8 cellular contexts compared by ENCODE assay signal in genomic region chr10:100285316-100285715, GRCh38. TPM values are rescaled to one million over a fixed set of nuclear protein-coding genes. Genes with fewer than 3 reads are reported as not detected.
DNase-seq lines count a peak whose midpoint lies in the region; TF ChIP-seq lines count a peak whose summit lies in the region.
"Not testable (repeated sequence)": the region's sequence is repeated elsewhere in the genome, so short reads cannot be mapped to it uniquely, and the experiment has no call there.
"Had no signal": no experiment of that assay in that cellular context is flagged by ENCODE, and none has a peak within 500 bp of the region (broad histone marks: within the 10 kb centered on the region; RNA-seq: fewer than 3 reads in every experiment).

No MANE protein-coding gene starts in this region.

- H3K9me3 ChIP-seq in AG04450 (ENCODE audit: control insufficient read depth, insufficient read depth, low read length); colonic mucosa; iPS-18c (ENCODE audit: control insufficient read depth, insufficient read depth, low read length); trophoblast cell (ENCODE audit: insufficient read depth, low read depth, low read length): not testable (repeated sequence)

- peak overlapping the region; percentile 7 for H3K14ac ChIP-seq in trophoblast cell (ENCODE audit: low read length)

- CTCF ChIA-PET in AG04450 (lab: Charles Lee), result interaction anchor here (0.8 kb wide), 1 partner anchor 198 kb away, joined by 3 read pairs; no protein-coding TSS in a partner anchor
- CTCF ChIA-PET in activated CD4-positive, alpha-beta T cell treated with anti-CD3 and anti-CD28 coated beads, Interleukin-2, amount 10 ng/mL, durations not matched to agents 7 days and 5 days (lab: Charles Lee), result interaction anchor here (0.6 to 1.2 kb wide), 3 partner anchors 13 to 42 kb away, joined by 3 read pairs; no protein-coding TSS in a partner anchor

- POLR2A ChIA-PET in AG04450 (lab: Yijun Ruan, JAX), result interaction anchor here (1.0 to 1.6 kb wide), 2 partner anchors 20 to 88 kb away, joined by 3 to 7 read pairs; no protein-coding TSS in a partner anchor
- POLR2A ChIA-PET in activated CD4-positive, alpha-beta T cell treated with anti-CD3 and anti-CD28 coated beads, Interleukin-2, amount 10 ng/mL, durations not matched to agents 7 days and 5 days (lab: Charles Lee), result not testable (repeated sequence)

- not testable (repeated sequence) for H3K23ac ChIP-seq in trophoblast cell (ENCODE audit: low read length)

- peak overlapping the region in 1 of 2 donors; percentile 92 for H3K9ac ChIP-seq in colonic mucosa (ENCODE audit: low read depth in 2 of 2, low read length in 2 of 2)
- H3K9ac ChIP-seq in trophoblast cell (ENCODE audit: low read length), result not testable (repeated sequence)

- H2BK12ac ChIP-seq in trophoblast cell (ENCODE audit: low read length), result not testable (repeated sequence)

- not testable (repeated sequence) for H3K27me3 Mint-ChIP-seq in activated CD4-positive, alpha-beta T cell treated with anti-CD3 and anti-CD28 coated beads, Interleukin-2, amount 10 ng/mL, durations not matched to agents 7 days and 5 days

- H2BK5ac ChIP-seq in trophoblast cell (ENCODE audit: low read depth, low read length, poor library complexity), result not testable (repeated sequence)

- peak overlapping the region; percentile 99 for H3K4me3 Mint-ChIP-seq in activated CD4-positive, alpha-beta T cell treated with anti-CD3 and anti-CD28 coated beads, Interleukin-2, amount 10 ng/mL, durations not matched to agents 7 days and 5 days

- H3K36me3 ChIP-seq in colonic mucosa; trophoblast cell (ENCODE audit: control insufficient read depth in 1 of 2, insufficient read depth in 2 of 2, low read length in 2 of 2): not testable (repeated sequence)

- not testable (repeated sequence) for H3K9me3 Mint-ChIP-seq in activated CD4-positive, alpha-beta T cell treated with anti-CD3 and anti-CD28 coated beads, Interleukin-2, amount 10 ng/mL, durations not matched to agents 7 days and 5 days

- H3K27me3 ChIP-seq in AG04450 (ENCODE audit: control insufficient read depth, insufficient read depth, low read length); colonic mucosa; trophoblast cell (ENCODE audit: insufficient read depth, low read length): not testable (repeated sequence)

- peak overlapping the region; percentile 77 for H3K4me2 ChIP-seq in trophoblast cell (ENCODE audit: low read length)

- H3K4me1 ChIP-seq in colonic mucosa; trophoblast cell (ENCODE audit: control insufficient read depth in 1 of 2, insufficient read depth in 2 of 2, low read length in 2 of 2): not testable (repeated sequence)

- not testable (repeated sequence) for H3K79me2 ChIP-seq in trophoblast cell (ENCODE audit: control insufficient read depth, insufficient read depth, low read length, poor library complexity)

- peak overlapping the region; percentile 90 for H3K27ac ChIP-seq in AG04450 (ENCODE audit: low read depth, low read length)
- H3K27ac ChIP-seq in colonic mucosa, result not testable (repeated sequence)
- H3K27ac ChIP-seq in trophoblast cell (ENCODE audit: low read depth, low read length), result peak overlapping the region; percentile 65

- H3K4me3 ChIP-seq in AG04450 (ENCODE audit: low read depth, low read length) (peak overlapping the region; percentile 98), colonic mucosa (peak overlapping the region; percentile 71), iPS-18c (ENCODE audit: insufficient read depth, low read depth, low read length) (peak overlapping the region; percentile 85)
- H3K4me3 ChIP-seq in Jurkat, Clone E6-1 (ENCODE audit: low read length), result peak overlapping the region; percentile 99
- not testable (repeated sequence) for H3K4me3 ChIP-seq in trophoblast cell (ENCODE audit: low read depth, low read length)

- H2AFZ ChIP-seq in trophoblast cell (ENCODE audit: insufficient read depth, low read length, poor library complexity), result not testable (repeated sequence)

- not testable (repeated sequence) for H3K79me1 ChIP-seq in trophoblast cell (ENCODE audit: low read length)

- peak overlapping the region; percentile 25 for H4K91ac ChIP-seq in trophoblast cell (ENCODE audit: low read depth, low read length)

- H4K8ac ChIP-seq in trophoblast cell (ENCODE audit: low read depth, low read length), result peak overlapping the region; percentile 6

- not testable (repeated sequence) for TF ChIP-seq CTCF in AG04450 (IDR thresholded peaks at IDR 0.05; ENCODE audit: low read depth, low read length); colonic mucosa (IDR thresholded peaks at IDR 0.05)

- DNase-seq in AG04450 (ENCODE audit: low read depth, low spot score); Jurkat, Clone E6-1 (ENCODE audit: low read depth, low spot score); activated CD4-positive, alpha-beta T cell treated with anti-CD3 and anti-CD28 coated beads, Interleukin-2, amount 10 ng/mL, durations not matched to agents 7 days and 5 days; colonic mucosa; trophoblast cell: not testable (repeated sequence)

- H2BK120ac ChIP-seq in trophoblast cell (ENCODE audit: insufficient read depth, low read length, poor library complexity), result not testable (repeated sequence)

- peaks cover 43% of the 10 kb centered on the region for H3K4me1 Mint-ChIP-seq in activated CD4-positive, alpha-beta T cell treated with anti-CD3 and anti-CD28 coated beads, Interleukin-2, amount 10 ng/mL, durations not matched to agents 7 days and 5 days

- intact Hi-C loops in colonic mucosa (cut with DNase I), result not testable (repeated sequence)

- not testable (repeated sequence) for H2AK5ac ChIP-seq in trophoblast cell (ENCODE audit: low read length)

- H3K18ac ChIP-seq in trophoblast cell (ENCODE audit: low read length), result not testable (repeated sequence)

- not testable (repeated sequence) for H4K12ac ChIP-seq in trophoblast cell (ENCODE audit: low read depth, low read length)

- H3K4ac ChIP-seq in trophoblast cell (ENCODE audit: low read depth, low read length), result peak overlapping the region; percentile 43

- peak overlapping the region; percentile 98 for H3K27ac Mint-ChIP-seq in activated CD4-positive, alpha-beta T cell treated with anti-CD3 and anti-CD28 coated beads, Interleukin-2, amount 10 ng/mL, durations not matched to agents 7 days and 5 days

- WGBS in trophoblast cell (ENCODE audit: extremely low coverage, insufficient coverage, insufficient read length), result no CpG with 5 or more reads among the region's 11 CpGs

- peaks cover 15% of the 10 kb centered on the region for H3K36me3 Mint-ChIP-seq in activated CD4-positive, alpha-beta T cell treated with anti-CD3 and anti-CD28 coated beads, Interleukin-2, amount 10 ng/mL, durations not matched to agents 7 days and 5 days (ENCODE audit: low read depth)

RNA-seq across cellular contexts. Expression of gene BLOC1S2, which starts 1.2 kb away (rescaled TPM):
- polyA plus RNA-seq in AG04450 (2011; rRNA removed), result 48.0 and 75.0 TPM in 2 replicates
- 12.9 and 16.9 TPM in 2 replicates for polyA minus RNA-seq in AG04450 (2011; rRNA and poly(A)+ RNA removed)
- polyA plus RNA-seq in Jurkat, Clone E6-1 (2012; ENCODE audit: insufficient read depth, insufficient read length), result 57.7 TPM
- total RNA-seq in activated CD4-positive, alpha-beta T cell treated with anti-CD3 and anti-CD28 coated beads, Interleukin-2, amount 10 ng/mL, durations not matched to agents 7 days and 5 days, result 10 to 100 TPM; 42.1 to 46.9 TPM
- 10 to 100 TPM; 20.6 to 21.5 TPM for total RNA-seq in colonic mucosa
- 48.0 and 49.6 TPM in 2 replicates for polyA plus RNA-seq in trophoblast cell (2013)

RNA-seq across cellular contexts. Expression of gene CWF19L1, which starts 17.9 kb away (rescaled TPM):
- polyA plus RNA-seq in AG04450 (2011; rRNA removed), result 13.7 and 15.8 TPM in 2 replicates
- polyA minus RNA-seq in AG04450 (2011; rRNA and poly(A)+ RNA removed), result 12.5 and 13.6 TPM in 2 replicates
- polyA plus RNA-seq in Jurkat, Clone E6-1 (2012; ENCODE audit: insufficient read depth, insufficient read length), result 30.9 TPM
- 10 to 100 TPM; 37.3 to 38.4 TPM for total RNA-seq in activated CD4-positive, alpha-beta T cell treated with anti-CD3 and anti-CD28 coated beads, Interleukin-2, amount 10 ng/mL, durations not matched to agents 7 days and 5 days
- total RNA-seq in colonic mucosa, result 10 to 100 TPM; 15.3 to 21.4 TPM
- polyA plus RNA-seq in trophoblast cell (2013), result 13.6 and 14.2 TPM in 2 replicates

RNA-seq across cellular contexts. Expression of gene PKD2L1, which starts 44.7 kb away (rescaled TPM):
- polyA plus RNA-seq in AG04450 (2011; rRNA removed), result not detected in 2 replicates
- not detected in 2 replicates for polyA minus RNA-seq in AG04450 (2011; rRNA and poly(A)+ RNA removed)
- polyA plus RNA-seq in Jurkat, Clone E6-1 (2012; ENCODE audit: insufficient read depth, insufficient read length), result not detected
- not detected for total RNA-seq in activated CD4-positive, alpha-beta T cell treated with anti-CD3 and anti-CD28 coated beads, Interleukin-2, amount 10 ng/mL, durations not matched to agents 7 days and 5 days
- under 1 TPM; 0.50 to 0.52 TPM for total RNA-seq in colonic mucosa
- not detected in 2 replicates for polyA plus RNA-seq in trophoblast cell (2013)
- total RNA-seq: activated CD8-positive, alpha-beta memory T cell treated with anti-CD3 and anti-CD28 coated beads for 36 hours; HT1080 had no signal

RNA-seq across cellular contexts. Expression of gene CHUK, which starts 55.9 kb away (rescaled TPM):
- polyA plus RNA-seq in AG04450 (2011; rRNA removed), result 15.9 and 22.4 TPM in 2 replicates
- polyA minus RNA-seq in AG04450 (2011; rRNA and poly(A)+ RNA removed), result 8.0 and 14.9 TPM in 2 replicates
- 25.5 TPM for polyA plus RNA-seq in Jurkat, Clone E6-1 (2012; ENCODE audit: insufficient read depth, insufficient read length)
- 10 to 100 TPM; 24.1 to 24.6 TPM for total RNA-seq in activated CD4-positive, alpha-beta T cell treated with anti-CD3 and anti-CD28 coated beads, Interleukin-2, amount 10 ng/mL, durations not matched to agents 7 days and 5 days
- total RNA-seq in colonic mucosa, result 10 to 100 TPM; 21.1 to 23.0 TPM
- polyA plus RNA-seq in trophoblast cell (2013), result 12.7 and 12.8 TPM in 2 replicates
